Comparison of ENCODE assay signal across 8 cellular contexts in genomic region chr20:5078399-5078958, GRCh38. TPM values are rescaled to one million over a fixed set of nuclear protein-coding genes. Genes with fewer than 3 reads are reported as not detected.
DNase-seq lines count a peak whose midpoint lies in the region; ATAC-seq, FAIRE-seq and TF ChIP-seq lines count a peak whose summit lies in the region.

No MANE protein-coding gene starts in this region.

- peak overlapping the region; percentile 97 for H3K27ac Mint-ChIP-seq in activated CD8-positive, alpha-beta T cell treated with anti-CD3 and anti-CD28 coated beads, Interleukin-2, amount 10 ng/mL, durations not matched to agents 7 days and 5 days

- no peak for TF ChIP-seq CTCF in GM10248 (IDR thresholded peaks at IDR 0.05; ENCODE audit: control extremely low read depth, extremely low read depth, low read depth, missing control alignments)
- TF ChIP-seq CTCF in esophagus muscularis mucosa (IDR thresholded peaks at IDR 0.05) = no peak

- CTCF ChIA-PET in GM10248 (lab: Yijun Ruan, JAX) = interaction anchor here (10.4 kb wide), 1 partner anchor 22 kb away, joined by 77 read pairs; no protein-coding TSS in a partner anchor
- CTCF ChIA-PET in activated CD8-positive, alpha-beta T cell treated with anti-CD3 and anti-CD28 coated beads, Interleukin-2, amount 10 ng/mL, durations not matched to agents 7 days and 5 days (lab: Charles Lee) = interaction anchor here (0.6 to 4.1 kb wide), 6 partner anchors 11 to 346 kb away, joined by 3 to 36 read pairs (median 14); no protein-coding TSS in a partner anchor

- FAIRE-seq in H54 (lab: Jason Lieb, UNC) = peak; percentile 81

- no peaks in the 10 kb centered on the region for H3K9me3 Mint-ChIP-seq in activated CD8-positive, alpha-beta T cell treated with anti-CD3 and anti-CD28 coated beads, Interleukin-2, amount 10 ng/mL, durations not matched to agents 7 days and 5 days (ENCODE audit: insufficient read depth)

- no peaks in the 10 kb centered on the region for H3K27me3 ChIP-seq in esophagus muscularis mucosa
- no peaks in the 10 kb centered on the region for H3K27me3 ChIP-seq in aorta (ENCODE audit: control insufficient read depth in 1 of 2, insufficient read depth in 2 of 2, low read length in 1 of 2)

- TF ChIP-seq EP300 in esophagus muscularis mucosa (IDR thresholded peaks at IDR 0.05) = no peak

- DNase-seq in GM10248 (ENCODE audit: extremely low spot score) (peak; percentile 87), H54 (ENCODE audit: insufficient read length, low spot score) (peak; percentile 72), MV-4-11 (lab: John Stamatoyannopoulos, UW) (peak; percentile 99), esophagus muscularis mucosa (ENCODE audit: extremely low spot score) (no peak), putamen (ENCODE audit: low spot score) (peak; percentile 47), aorta (peak in 1 of 2 donors; percentile 89), NCI-H1092 (lab: John Stamatoyannopoulos, UW) (no peak)
- peak; percentile 93 for DNase-seq in activated CD8-positive, alpha-beta T cell treated with anti-CD3 and anti-CD28 coated beads, Interleukin-2, amount 10 ng/mL, durations not matched to agents 7 days and 5 days

- H3K36me3 ChIP-seq in esophagus muscularis mucosa (no peaks in the 10 kb centered on the region), aorta (ENCODE audit: control insufficient read depth in 1 of 2, insufficient read depth in 2 of 2, low read length in 1 of 2) (no peaks in the 10 kb centered on the region)

- POLR2A ChIA-PET in GM10248 (lab: Yijun Ruan, JAX) = no interaction called here
- POLR2A ChIA-PET in activated CD8-positive, alpha-beta T cell treated with anti-CD3 and anti-CD28 coated beads, Interleukin-2, amount 10 ng/mL, durations not matched to agents 7 days and 5 days (lab: Charles Lee) = interaction anchor here (1.0 to 2.0 kb wide), 2 partner anchors 22 to 264 kb away, joined by 3 to 9 read pairs; no protein-coding TSS in a partner anchor

- H3K4me1 Mint-ChIP-seq in activated CD8-positive, alpha-beta T cell treated with anti-CD3 and anti-CD28 coated beads, Interleukin-2, amount 10 ng/mL, durations not matched to agents 7 days and 5 days (ENCODE audit: low read depth) = peaks cover 56% of the 10 kb centered on the region

- intact Hi-C loops in esophagus muscularis mucosa (cut with DNase I) = no loop called here
- intact Hi-C loops in aorta (cut with DNase I) = no loop called here

- H3K9me3 ChIP-seq in esophagus muscularis mucosa (no peaks in the 10 kb centered on the region), aorta (ENCODE audit: control insufficient read depth, low read length) (no peaks in the 10 kb centered on the region)

- H3K4me3 Mint-ChIP-seq in activated CD8-positive, alpha-beta T cell treated with anti-CD3 and anti-CD28 coated beads, Interleukin-2, amount 10 ng/mL, durations not matched to agents 7 days and 5 days = peak overlapping the region; percentile 76

- H3K4me3 ChIP-seq in esophagus muscularis mucosa (peak overlapping the region; percentile 27 to 46 (median 30)), aorta (ENCODE audit: low read length in 2 of 2) (no peak overlapping the region)

- TF ChIP-seq POLR2A in H54 (IDR thresholded peaks at IDR 0.05; ENCODE audit: low read depth, low read length) (no peak), esophagus muscularis mucosa (IDR thresholded peaks at IDR 0.05; ENCODE audit: low read depth) (no peak)

- H3K27me3 Mint-ChIP-seq in activated CD8-positive, alpha-beta T cell treated with anti-CD3 and anti-CD28 coated beads, Interleukin-2, amount 10 ng/mL, durations not matched to agents 7 days and 5 days (ENCODE audit: low read depth) = no peaks in the 10 kb centered on the region

- H3K27ac ChIP-seq in esophagus muscularis mucosa (replicated peaks in 1 of 4) = peak overlapping the region; percentile 43 to 68 (median 56)
- H3K27ac ChIP-seq in aorta (ENCODE audit: low read depth in 1 of 2, low read length in 2 of 2) = no peak overlapping the region

- H3K4me1 ChIP-seq in esophagus muscularis mucosa = peaks cover 6 to 26% (median 9%) of the 10 kb centered on the region in 4 donors
- H3K4me1 ChIP-seq in aorta (ENCODE audit: control insufficient read depth in 1 of 2, insufficient read depth in 2 of 2, low read length in 2 of 2) = no peaks in the 10 kb centered on the region

- H3K36me3 Mint-ChIP-seq in activated CD8-positive, alpha-beta T cell treated with anti-CD3 and anti-CD28 coated beads, Interleukin-2, amount 10 ng/mL, durations not matched to agents 7 days and 5 days (ENCODE audit: low read depth) = no peaks in the 10 kb centered on the region

- peak; percentile 98 for ATAC-seq in activated CD8-positive, alpha-beta T cell treated with anti-CD3 and anti-CD28 coated beads, Interleukin-2, amount 10 ng/mL, durations not matched to agents 7 days and 5 days
- ATAC-seq in aorta (ENCODE audit: low FRiP score) = peak; percentile 70

- 42% methylated on average over 11 of the region's 11 CpGs for WGBS in esophagus muscularis mucosa
- WGBS in aorta, 2 donors = 75 to 76% methylated on average over 11 of the region's 11 CpGs

RNA-seq across cellular contexts. Expression of gene TMEM230, which starts 34.4 kb away (rescaled TPM):
- total RNA-seq in activated CD8-positive, alpha-beta T cell treated with anti-CD3 and anti-CD28 coated beads, Interleukin-2, amount 10 ng/mL, durations not matched to agents 7 days and 5 days = 10 to 100 TPM; 76.7 to 77.9 TPM
- total RNA-seq in esophagus muscularis mucosa = 100 to 1,000 TPM in 3 of 4 donors, 10 to 100 TPM in 1; 85.8 to 118 (median 107) TPM
- total RNA-seq in aorta = 10 to 100 TPM; 73.0 to 95.0 TPM
- 100 to 1,000 TPM; 140 to 158 TPM for polyA plus RNA-seq in aorta

RNA-seq across cellular contexts. Expression of gene PCNA, which starts 41.3 kb away (rescaled TPM):
- 100 to 1,000 TPM; 607 to 613 TPM for total RNA-seq in activated CD8-positive, alpha-beta T cell treated with anti-CD3 and anti-CD28 coated beads, Interleukin-2, amount 10 ng/mL, durations not matched to agents 7 days and 5 days
- 10 to 100 TPM; 25.0 to 37.8 (median 35.9) TPM for total RNA-seq in esophagus muscularis mucosa
- total RNA-seq in aorta = 10 to 100 TPM; 20.1 to 21.9 TPM
- 10 to 100 TPM; 34.7 to 37.4 TPM for polyA plus RNA-seq in aorta

RNA-seq across cellular contexts. Expression of gene CDS2, which starts 48.3 kb away (rescaled TPM):
- 10 to 100 TPM; 56.2 to 58.3 TPM for total RNA-seq in activated CD8-positive, alpha-beta T cell treated with anti-CD3 and anti-CD28 coated beads, Interleukin-2, amount 10 ng/mL, durations not matched to agents 7 days and 5 days
- total RNA-seq in esophagus muscularis mucosa = 10 to 100 TPM; 54.8 to 83.1 (median 69.7) TPM
- 100 to 1,000 TPM in 1 of 2 donors, 10 to 100 TPM in 1; 78.7 to 135 TPM for total RNA-seq in aorta
- 10 to 100 TPM; 13.9 to 21.3 TPM for polyA plus RNA-seq in aorta

Comparison
In these comparisons a context has a peak if more than half of its experiments do, and no peak if none do; other contexts are left out.
1. DNase-seq: peak in GM10248 (single experiment), H54 (single experiment), MV-4-11 (single experiment), activated CD8-positive, alpha-beta T cell treated with anti-CD3 and anti-CD28 coated beads, Interleukin-2, amount 10 ng/mL, durations not matched to agents 7 days and 5 days (single experiment) and putamen (single experiment); none in esophagus muscularis mucosa (single experiment) and NCI-H1092 (single experiment).
2. H3K27ac ChIP-seq: peak in esophagus muscularis mucosa (4 of 4); none in aorta (0 of 2).
3. H3K4me3 ChIP-seq: peak in esophagus muscularis mucosa (4 of 4); none in aorta (0 of 2).
4. RNA of gene PCNA, which starts 41.3 kb away (total RNA-seq): 607 to 613 TPM in activated CD8-positive, alpha-beta T cell treated with anti-CD3 and anti-CD28 coated beads, Interleukin-2, amount 10 ng/mL, durations not matched to agents 7 days and 5 days; 25.0 to 37.8 TPM in esophagus muscularis mucosa and 20.1 to 21.9 TPM in aorta; every median in the first group is over 10 times any median in the second.